Comparison of ENCODE assay signal across 15 cellular contexts in the genomic region with DNA sequence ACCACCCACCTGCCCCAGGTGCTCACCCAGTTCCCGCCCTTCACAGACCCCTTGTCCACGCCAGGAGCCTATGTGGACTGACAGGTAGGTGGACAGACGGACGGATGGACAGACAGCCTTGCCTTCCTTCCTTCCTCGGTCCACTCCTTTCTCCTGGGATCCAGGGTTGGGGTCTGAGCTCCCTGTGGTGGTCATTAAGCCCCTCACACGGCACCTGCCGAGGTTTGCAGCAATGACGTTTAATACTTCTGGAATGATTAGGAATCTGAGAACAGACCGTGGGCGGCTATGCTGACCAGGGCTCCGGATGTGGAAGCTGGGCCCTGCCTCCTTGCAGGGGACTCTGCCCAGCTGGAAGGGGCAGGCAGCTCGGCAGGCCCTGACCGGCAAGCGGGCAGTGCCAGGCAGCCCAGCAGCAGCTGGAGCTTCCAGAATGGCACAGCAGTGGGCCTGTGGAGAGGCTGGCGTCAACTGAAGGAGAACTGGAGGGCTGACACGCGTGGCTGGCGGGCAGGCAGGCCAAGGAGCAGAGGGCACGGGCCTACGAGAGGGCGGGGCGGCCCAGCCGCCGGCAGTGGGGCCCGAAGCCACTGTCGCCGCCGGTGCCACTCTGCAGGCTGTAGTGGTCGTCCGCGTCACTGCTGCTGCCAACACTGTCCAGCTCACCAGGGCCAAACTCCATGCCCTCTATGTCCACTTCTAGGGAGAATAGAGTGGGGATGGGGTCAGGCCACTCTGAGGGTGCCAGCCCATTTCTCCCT. TPM values are rescaled to one million over a fixed set of nuclear protein-coding genes. Genes with fewer than 3 reads are reported as not detected.
A peak's percentile ranks its signal among the peaks of the same experiment; 100 is the strongest.
DNase-seq lines count a peak whose midpoint lies in the region; ATAC-seq and TF ChIP-seq lines count a peak whose summit lies in the region.
"Had no signal": no experiment of that assay in that cellular context is flagged by ENCODE, and none has a peak within 500 bp of the region (broad histone marks: within the 10 kb centered on the region; RNA-seq: fewer than 3 reads in every experiment).

No MANE protein-coding gene starts in this region.

- peaks cover 0 to 95% (median 66%) of the 10 kb centered on the region in 6 donors for H3K36me3 ChIP-seq in spleen

- WGBS in spleen, 5 donors: 85 to 93% (median 90%) methylated on average over 26 to 31 of the region's 31 CpGs

- H3K27ac ChIP-seq in spleen: peak overlapping the region in 7 of 8 donors; percentile 65 to 90 (median 77)

- H3K9me3 ChIP-seq in spleen: no peaks in the 10 kb centered on the region

- no peaks in the 10 kb centered on the region for H3K9me3 Mint-ChIP-seq in activated naive CD8-positive, alpha-beta T cell treated with anti-CD3 and anti-CD28 coated beads for 36 hours
- H3K9me3 Mint-ChIP-seq in activated naive CD8-positive, alpha-beta T cell treated with anti-CD3 and anti-CD28 coated beads, Interleukin-2, amount 50 U/mL, for 24 hours: no peaks in the 10 kb centered on the region
- H3K9me3 Mint-ChIP-seq: activated T-cell treated with anti-CD3 and anti-CD28 coated beads, Interleukin-2, amount 50 U/mL, for 72 hours had no signal

- no peak for ATAC-seq in activated naive CD8-positive, alpha-beta T cell treated with anti-CD3 and anti-CD28 coated beads, Interleukin-2, amount 50 U/mL, for 24 hours
- no peak for ATAC-seq in HG03432 (IDR thresholded peaks at IDR 0.05; ENCODE audit: unreplicated experiment)
- ATAC-seq in HG02610 (IDR thresholded peaks at IDR 0.05; ENCODE audit: unreplicated experiment): no peak
- ATAC-seq: activated T-cell treated with anti-CD3 and anti-CD28 coated beads, Interleukin-2, amount 50 U/mL, for 72 hours had no signal

- in situ Hi-C loops in GM13976 (cut with MboI; ENCODE audit: low sequenced_read_pairs, unreplicated experiment): no loop called here

- no peaks in the 10 kb centered on the region for H3K36me3 Mint-ChIP-seq in activated naive CD8-positive, alpha-beta T cell treated with anti-CD3 and anti-CD28 coated beads for 36 hours
- H3K36me3 Mint-ChIP-seq in activated naive CD8-positive, alpha-beta T cell treated with anti-CD3 and anti-CD28 coated beads, Interleukin-2, amount 50 U/mL, for 24 hours (ENCODE audit: low read depth): no peaks in the 10 kb centered on the region

- H3K4me3 Mint-ChIP-seq in activated naive CD8-positive, alpha-beta T cell treated with anti-CD3 and anti-CD28 coated beads for 36 hours: no peak overlapping the region
- H3K4me3 Mint-ChIP-seq in activated naive CD8-positive, alpha-beta T cell treated with anti-CD3 and anti-CD28 coated beads, Interleukin-2, amount 50 U/mL, for 24 hours: no peak overlapping the region
- H3K4me3 Mint-ChIP-seq: activated T-cell treated with anti-CD3 and anti-CD28 coated beads, Interleukin-2, amount 50 U/mL, for 72 hours had no signal

- no peaks in the 10 kb centered on the region for H3K27me3 Mint-ChIP-seq in activated naive CD8-positive, alpha-beta T cell treated with anti-CD3 and anti-CD28 coated beads for 36 hours
- H3K27me3 Mint-ChIP-seq in activated naive CD8-positive, alpha-beta T cell treated with anti-CD3 and anti-CD28 coated beads, Interleukin-2, amount 50 U/mL, for 24 hours: no peaks in the 10 kb centered on the region
- H3K27me3 Mint-ChIP-seq: progenitor cell of endocrine pancreas had no signal

- H3K4me1 ChIP-seq in spleen: peaks cover 9 to 96% (median 58%) of the 10 kb centered on the region in 6 donors

- TF ChIP-seq CTCF in GM13976 (IDR thresholded peaks at IDR 0.05; ENCODE audit: borderline replicate concordance, control extremely low read depth, extremely low read depth, insufficient read depth, missing control alignments): no peak
- no peak for TF ChIP-seq CTCF in spleen (IDR thresholded peaks at IDR 0.05 in 8 of 11, conservative IDR thresholded peaks at IDR 0.05 in 3 of 11)

- no peak overlapping the region for H3K27ac Mint-ChIP-seq in activated naive CD8-positive, alpha-beta T cell treated with anti-CD3 and anti-CD28 coated beads for 36 hours
- H3K27ac Mint-ChIP-seq in activated naive CD8-positive, alpha-beta T cell treated with anti-CD3 and anti-CD28 coated beads, Interleukin-2, amount 50 U/mL, for 24 hours: no peak overlapping the region
- H3K27ac Mint-ChIP-seq: activated T-cell treated with anti-CD3 and anti-CD28 coated beads, Interleukin-2, amount 50 U/mL, for 72 hours; progenitor cell of endocrine pancreas had no signal

- intact Hi-C loops in spleen (cut with DNase I; ENCODE audit: low total_unique reads): no loop called here

- no peaks in the 10 kb centered on the region for H3K27me3 ChIP-seq in spleen (replicated peaks in 1 of 7)

- no peak for TF ChIP-seq POLR2A in spleen (IDR thresholded peaks at IDR 0.05)

- peak; percentile 0 for DNase-seq in activated naive CD8-positive, alpha-beta T cell treated with anti-CD3 and anti-CD28 coated beads for 36 hours
- no peak for DNase-seq in activated naive CD8-positive, alpha-beta T cell treated with anti-CD3 and anti-CD28 coated beads, Interleukin-2, amount 50 U/mL, for 24 hours
- peak; percentile 18 for DNase-seq in GM13976 (ENCODE audit: low spot score)
- DNase-seq in effector CD4-positive, alpha-beta T cell: peak; percentile 1
- no peak for DNase-seq in spleen
- no peak for DNase-seq in NCI-H748 treated with DMSO at 0.1 percent for 48 hours (lab: John Stamatoyannopoulos, UW)
- DNase-seq: activated CD4-positive, CD25-positive, alpha-beta regulatory T cell treated with anti-CD3 and anti-CD28 coated beads, Interleukin-2, amount 50 U/mL, for 72 hours; Calu3; NCI-H1417 treated with DMSO at 0.1 percent for 48 hours; NCI-H226; SIG-M5 had no signal

- no peak overlapping the region for H3K4me3 ChIP-seq in spleen

- H3K4me1 Mint-ChIP-seq in activated naive CD8-positive, alpha-beta T cell treated with anti-CD3 and anti-CD28 coated beads for 36 hours: peaks cover 6% of the 10 kb centered on the region
- H3K4me1 Mint-ChIP-seq in activated naive CD8-positive, alpha-beta T cell treated with anti-CD3 and anti-CD28 coated beads, Interleukin-2, amount 50 U/mL, for 24 hours: peaks cover 5% of the 10 kb centered on the region

RNA-seq across cellular contexts. Expression of gene HAUS3, which starts 8.3 kb away (rescaled TPM):
- 10 to 100 TPM; 23.6 to 23.7 TPM for total RNA-seq in activated naive CD8-positive, alpha-beta T cell treated with anti-CD3 and anti-CD28 coated beads for 36 hours
- total RNA-seq in spleen: 10 to 100 TPM; 16.2 to 22.4 (median 19.2) TPM
- 10 to 100 TPM; 10.3 to 15.0 (median 13.0) TPM for polyA plus RNA-seq in spleen

RNA-seq across cellular contexts. Expression of gene POLN, which starts 8.3 kb away (rescaled TPM):
- 1 to 10 TPM in 1 of 2 experiments, under 1 TPM in 1; 0.92 to 1.0 TPM for total RNA-seq in activated naive CD8-positive, alpha-beta T cell treated with anti-CD3 and anti-CD28 coated beads for 36 hours
- total RNA-seq in spleen: 1 to 10 TPM; 1.9 to 3.5 (median 2.9) TPM
- 1 to 10 TPM; 1.2 to 1.5 (median 1.5) TPM for polyA plus RNA-seq in spleen

RNA-seq across cellular contexts. Expression of gene MXD4, which starts 11.7 kb away (rescaled TPM):
- 1 to 10 TPM in 1 of 2 experiments, under 1 TPM in 1; 0.78 to 1.2 TPM for total RNA-seq in activated naive CD8-positive, alpha-beta T cell treated with anti-CD3 and anti-CD28 coated beads for 36 hours
- total RNA-seq in spleen: 100 to 1,000 TPM in 5 of 7 donors, 10 to 100 TPM in 2; 51.8 to 128 (median 112) TPM
- 100 to 1,000 TPM in 1 of 3 donors, 10 to 100 TPM in 2; 36.0 to 103 (median 38.4) TPM for polyA plus RNA-seq in spleen

Comparison
In these comparisons a context has a peak if more than half of its experiments do, and no peak if none do; other contexts are left out.
1. DNase-seq: peak in activated naive CD8-positive, alpha-beta T cell treated with anti-CD3 and anti-CD28 coated beads for 36 hours (single experiment), GM13976 (single experiment) and effector CD4-positive, alpha-beta T cell (single experiment); none in activated naive CD8-positive, alpha-beta T cell treated with anti-CD3 and anti-CD28 coated beads, Interleukin-2, amount 50 U/mL, for 24 hours (single experiment), spleen (single experiment) and NCI-H748 treated with DMSO at 0.1 percent for 48 hours (single experiment).
2. RNA of gene MXD4, which starts 11.7 kb away (total RNA-seq): 51.8 to 128 TPM in spleen; 0.78 to 1.2 TPM in activated naive CD8-positive, alpha-beta T cell treated with anti-CD3 and anti-CD28 coated beads for 36 hours; every median in the first group is over 10 times any median in the second.